26 cellular contexts compared by ENCODE assay signal in the genomic region with DNA sequence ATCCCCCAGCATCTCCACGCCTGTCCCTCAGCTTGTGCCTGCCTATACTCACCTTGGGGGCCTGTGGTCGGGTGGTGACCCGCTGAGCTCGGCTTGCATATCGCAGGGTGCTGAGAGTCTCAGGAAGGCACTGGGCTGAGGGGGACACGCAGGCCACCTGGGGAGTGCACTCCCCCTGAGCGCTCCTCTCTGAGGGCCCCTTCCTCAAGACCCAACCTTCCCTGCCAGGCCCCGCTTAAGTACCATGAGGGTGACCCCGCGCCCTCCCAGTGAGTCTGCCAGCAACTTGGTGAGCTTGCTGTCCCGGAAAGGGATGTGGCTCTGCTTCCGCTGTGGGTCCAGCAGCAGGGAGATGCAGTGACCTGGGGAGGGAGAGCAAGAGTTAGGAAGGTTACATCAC. TPM values are rescaled to one million over a fixed set of nuclear protein-coding genes. Genes with fewer than 3 reads are reported as not detected.
"Had no signal": no experiment of that assay in that cellular context is flagged by ENCODE, and none has a peak within 500 bp of the region (broad histone marks: within the 10 kb centered on the region; RNA-seq: fewer than 3 reads in every experiment).

No MANE protein-coding gene starts in this region.

- H3K36me3 ChIP-seq: brain microvascular endothelial cell, cardiac muscle cell had no signal

- H3K4me3 ChIP-seq: cardiac muscle cell, K562, Peyer's patch had no signal

- H3K9me3 Mint-ChIP-seq: activated naive CD4-positive, alpha-beta T cell treated with anti-CD3 and anti-CD28 coated beads, Interleukin-2, amount 10 ng/mL, durations not matched to agents 7 days and 5 days; activated naive CD8-positive, alpha-beta T cell treated with anti-CD3 and anti-CD28 coated beads for 36 hours; activated T-cell treated with anti-CD3 and anti-CD28 coated beads, Interleukin-2, amount 50 U/mL, for 4 hours; WTC11 had no signal

- ATAC-seq: activated CD8-positive, alpha-beta memory T cell treated with anti-CD3 and anti-CD28 coated beads, Interleukin-2, amount 10 ng/mL, durations not matched to agents 7 days and 5 days; activated T-cell treated with anti-CD3 and anti-CD28 coated beads, Interleukin-2, amount 50 U/mL, for 4 hours; K562; T-helper 17 cell; WTC11 had no signal

- H3K36me3 Mint-ChIP-seq: activated CD8-positive, alpha-beta memory T cell treated with anti-CD3 and anti-CD28 coated beads, Interleukin-2, amount 10 ng/mL, durations not matched to agents 7 days and 5 days; activated naive CD4-positive, alpha-beta T cell treated with anti-CD3 and anti-CD28 coated beads, Interleukin-2, amount 10 ng/mL, durations not matched to agents 7 days and 5 days; activated naive CD8-positive, alpha-beta T cell treated with anti-CD3 and anti-CD28 coated beads for 36 hours; WTC11 had no signal

- H3K27ac Mint-ChIP-seq: activated CD8-positive, alpha-beta memory T cell treated with anti-CD3 and anti-CD28 coated beads, Interleukin-2, amount 10 ng/mL, durations not matched to agents 7 days and 5 days; activated naive CD4-positive, alpha-beta T cell treated with anti-CD3 and anti-CD28 coated beads, Interleukin-2, amount 10 ng/mL, durations not matched to agents 7 days and 5 days; activated naive CD8-positive, alpha-beta T cell treated with anti-CD3 and anti-CD28 coated beads for 36 hours; T-helper 17 cell; WTC11 had no signal

- H3K27ac ChIP-seq: brain microvascular endothelial cell, cardiac muscle cell, Peyer's patch, RWPE1 had no signal

- H3K4me3 Mint-ChIP-seq: activated CD8-positive, alpha-beta memory T cell treated with anti-CD3 and anti-CD28 coated beads, Interleukin-2, amount 10 ng/mL, durations not matched to agents 7 days and 5 days; activated naive CD4-positive, alpha-beta T cell treated with anti-CD3 and anti-CD28 coated beads, Interleukin-2, amount 10 ng/mL, durations not matched to agents 7 days and 5 days; activated naive CD8-positive, alpha-beta T cell treated with anti-CD3 and anti-CD28 coated beads for 36 hours; activated T-cell treated with anti-CD3 and anti-CD28 coated beads, Interleukin-2, amount 50 U/mL, for 4 hours; T-helper 17 cell; WTC11 had no signal

- DNase-seq: activated CD4-positive, alpha-beta T cell treated with anti-CD3 and anti-CD28 coated beads for 48 hours; activated CD4-positive, alpha-beta T cell treated with anti-CD3 and anti-CD28 coated beads, Interleukin-2, amount 50 U/mL, for 48 hours; activated CD4-positive, CD25-positive, alpha-beta regulatory T cell treated with anti-CD3 and anti-CD28 coated beads, Interleukin-2, amount 50 U/mL, for 72 hours; activated CD8-positive, alpha-beta memory T cell treated with anti-CD3 and anti-CD28 coated beads, Interleukin-2, amount 10 ng/mL, durations not matched to agents 7 days and 5 days; activated gamma-delta T cell treated with Interleukin-2 at 50 U/mL for 16 hours; activated naive CD4-positive, alpha-beta T cell treated with anti-CD3 and anti-CD28 coated beads, Interleukin-2, amount 10 ng/mL, durations not matched to agents 7 days and 5 days; activated naive CD8-positive, alpha-beta T cell treated with anti-CD3 and anti-CD28 coated beads for 36 hours; activated T-cell treated with anti-CD3 and anti-CD28 coated beads, Interleukin-2, amount 50 U/mL, for 4 hours; brain microvascular endothelial cell; Karpas-422; MM.1S; NCI-H1105; NCI-H1436; NCI-H1694 treated with DMSO at 0.1 percent for 48 hours; NCI-H2081 treated with DMSO at 0.1 percent for 48 hours; NCI-H446; NCI-H524; Peyer's patch; SHP77 treated with DMSO at 0.1 percent for 48 hours; T-helper 17 cell; T-helper 9 cell had no signal

- H3K4me1 Mint-ChIP-seq: activated CD8-positive, alpha-beta memory T cell treated with anti-CD3 and anti-CD28 coated beads, Interleukin-2, amount 10 ng/mL, durations not matched to agents 7 days and 5 days; activated naive CD4-positive, alpha-beta T cell treated with anti-CD3 and anti-CD28 coated beads, Interleukin-2, amount 10 ng/mL, durations not matched to agents 7 days and 5 days had no signal

- H3K9me3 ChIP-seq: Peyer's patch had no signal

RNA-seq across cellular contexts. Expression of gene KIF12, which starts 4.1 kb away (rescaled TPM):
- total RNA-seq: activated CD8-positive, alpha-beta memory T cell treated with anti-CD3 and anti-CD28 coated beads, Interleukin-2, amount 10 ng/mL, durations not matched to agents 7 days and 5 days; activated naive CD8-positive, alpha-beta T cell treated with anti-CD3 and anti-CD28 coated beads for 36 hours; K562; T-helper 17 cell had no signal
- polyA plus RNA-seq: K562 had no signal

RNA-seq across cellular contexts. Expression of gene AMBP, which starts 16.9 kb away (rescaled TPM):
- total RNA-seq: activated CD8-positive, alpha-beta memory T cell treated with anti-CD3 and anti-CD28 coated beads, Interleukin-2, amount 10 ng/mL, durations not matched to agents 7 days and 5 days; activated naive CD8-positive, alpha-beta T cell treated with anti-CD3 and anti-CD28 coated beads for 36 hours; cardiac muscle cell; SK-MEL-5; T-helper 17 cell had no signal
- polyA plus RNA-seq: K562 had no signal
